31 cellular contexts compared by ENCODE assay signal in the genomic region with DNA sequence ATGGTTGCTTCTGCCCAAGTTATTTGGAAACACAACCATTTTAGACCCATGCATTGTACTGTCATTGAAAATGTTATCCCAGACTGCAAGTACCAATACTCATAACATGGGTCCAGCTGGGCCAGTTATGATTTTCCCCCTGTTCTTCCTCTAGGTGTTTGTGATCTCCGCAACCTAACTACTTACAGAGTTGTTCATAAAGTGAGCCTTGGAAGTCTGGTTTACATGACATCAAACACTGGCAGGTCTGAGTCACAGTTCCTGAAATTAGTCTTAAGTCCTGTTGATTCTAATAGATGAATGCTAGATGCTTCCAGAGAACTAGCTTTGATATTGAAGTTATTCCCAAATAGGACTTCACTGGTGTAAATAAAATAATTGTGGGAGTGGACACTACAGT.
"Had no signal": no experiment of that assay in that cellular context is flagged by ENCODE, and none has a peak within 500 bp of the region (broad histone marks: within the 10 kb centered on the region; RNA-seq: fewer than 3 reads in every experiment).

No MANE protein-coding gene starts in this region.

- H3K27me3 Mint-ChIP-seq: activated CD4-positive, alpha-beta T cell treated with anti-CD3 and anti-CD28 coated beads, Interleukin-2, amount 10 ng/mL, durations not matched to agents 7 days and 5 days; activated naive CD4-positive, alpha-beta T cell treated with anti-CD3 and anti-CD28 coated beads, Interleukin-2, amount 10 ng/mL, durations not matched to agents 7 days and 5 days had no signal

- H3K4me1 Mint-ChIP-seq: activated B cell treated with CpG ODN at 0.5 μM for 24 hours; activated CD4-positive, alpha-beta T cell treated with anti-CD3 and anti-CD28 coated beads, Interleukin-2, amount 10 ng/mL, durations not matched to agents 7 days and 5 days; activated naive CD4-positive, alpha-beta T cell treated with anti-CD3 and anti-CD28 coated beads, Interleukin-2, amount 10 ng/mL, durations not matched to agents 7 days and 5 days; activated naive CD4-positive, alpha-beta T cell treated with anti-CD3 and anti-CD28 coated beads, Interleukin-2, amount 50 U/mL, for 24 hours; activated naive CD8-positive, alpha-beta T cell treated with anti-CD3 and anti-CD28 coated beads, Interleukin-2, amount 10 ng/mL, durations not matched to agents 7 days and 5 days; activated naive CD8-positive, alpha-beta T cell treated with anti-CD3 and anti-CD28 coated beads, Interleukin-2, amount 50 U/mL, for 24 hours; brain; central memory CD8-positive, alpha-beta T cell had no signal

- DNase-seq: activated B cell treated with CpG ODN at 0.5 μM for 24 hours; activated CD4-positive, alpha-beta memory T cell treated with anti-CD3 and anti-CD28 coated beads for 36 hours; activated CD4-positive, alpha-beta T cell treated with anti-CD3 and anti-CD28 coated beads for 48 hours; activated CD4-positive, alpha-beta T cell treated with anti-CD3 and anti-CD28 coated beads, Interleukin-2, amount 10 ng/mL, durations not matched to agents 7 days and 5 days; activated CD4-positive, CD25-positive, alpha-beta regulatory T cell treated with anti-CD3 and anti-CD28 coated beads, Interleukin-2, amount 50 U/mL, for 72 hours; activated CD8-positive, alpha-beta memory T cell treated with anti-CD3 and anti-CD28 coated beads, Interleukin-2, amount 50 U/mL, for 4 hours; activated CD8-positive, alpha-beta T cell treated with anti-CD3 and anti-CD28 coated beads for 36 hours; activated effector memory CD4-positive, alpha-beta T cell treated with Interleukin-2 at 50 U/mL for 16 hours; activated gamma-delta T cell; activated naive CD4-positive, alpha-beta T cell treated with anti-CD3 and anti-CD28 coated beads, Interleukin-2, amount 10 ng/mL, durations not matched to agents 7 days and 5 days; activated naive CD8-positive, alpha-beta T cell treated with anti-CD3 and anti-CD28 coated beads, Interleukin-2, amount 10 ng/mL, durations not matched to agents 7 days and 5 days; activated naive CD8-positive, alpha-beta T cell treated with anti-CD3 and anti-CD28 coated beads, Interleukin-2, amount 50 U/mL, for 24 hours; activated T-cell treated with anti-CD3 and anti-CD28 coated beads for 4 hours; activated T-cell treated with anti-CD3 and anti-CD28 coated beads, Interleukin-2, amount 50 U/mL, for 1 hour; activated T-cell treated with anti-CD3 and anti-CD28 coated beads, Interleukin-2, amount 50 U/mL, for 4 hours; activated T-cell treated with anti-CD3 and anti-CD28 coated beads, Interleukin-2, amount 50 U/mL, for 72 hours; amygdala; anterior cingulate cortex; caudate nucleus; cerebellar nuclear complex; T-helper 1 cell; T-helper 2 cell; T-helper 9 cell had no signal

- H3K36me3 Mint-ChIP-seq: activated CD4-positive, alpha-beta memory T cell treated with anti-CD3 and anti-CD28 coated beads for 36 hours; activated naive CD4-positive, alpha-beta T cell treated with anti-CD3 and anti-CD28 coated beads, Interleukin-2, amount 10 ng/mL, durations not matched to agents 7 days and 5 days; activated naive CD4-positive, alpha-beta T cell treated with anti-CD3 and anti-CD28 coated beads, Interleukin-2, amount 50 U/mL, for 24 hours; activated naive CD8-positive, alpha-beta T cell; activated naive CD8-positive, alpha-beta T cell treated with anti-CD3 and anti-CD28 coated beads, Interleukin-2, amount 10 ng/mL, durations not matched to agents 7 days and 5 days; brain had no signal

- ATAC-seq: activated CD8-positive, alpha-beta T cell treated with anti-CD3 and anti-CD28 coated beads for 36 hours; activated naive CD8-positive, alpha-beta T cell treated with anti-CD3 and anti-CD28 coated beads, Interleukin-2, amount 50 U/mL, for 24 hours; activated T-cell treated with anti-CD3 and anti-CD28 coated beads, Interleukin-2, amount 50 U/mL, for 4 hours; activated T-cell treated with anti-CD3 and anti-CD28 coated beads, Interleukin-2, amount 50 U/mL, for 72 hours had no signal

- H3K4me3 Mint-ChIP-seq: activated B cell treated with CpG ODN at 0.5 μM for 24 hours; activated CD4-positive, alpha-beta memory T cell treated with anti-CD3 and anti-CD28 coated beads for 36 hours; activated CD4-positive, alpha-beta T cell treated with anti-CD3 and anti-CD28 coated beads, Interleukin-2, amount 10 ng/mL, durations not matched to agents 7 days and 5 days; activated CD8-positive, alpha-beta T cell treated with anti-CD3 and anti-CD28 coated beads for 36 hours; activated naive CD4-positive, alpha-beta T cell treated with anti-CD3 and anti-CD28 coated beads, Interleukin-2, amount 10 ng/mL, durations not matched to agents 7 days and 5 days; activated naive CD4-positive, alpha-beta T cell treated with anti-CD3 and anti-CD28 coated beads, Interleukin-2, amount 50 U/mL, for 24 hours; activated naive CD8-positive, alpha-beta T cell; activated naive CD8-positive, alpha-beta T cell treated with anti-CD3 and anti-CD28 coated beads, Interleukin-2, amount 10 ng/mL, durations not matched to agents 7 days and 5 days; activated naive CD8-positive, alpha-beta T cell treated with anti-CD3 and anti-CD28 coated beads, Interleukin-2, amount 50 U/mL, for 24 hours; activated T-cell treated with anti-CD3 and anti-CD28 coated beads, Interleukin-2, amount 50 U/mL, for 4 hours; activated T-cell treated with anti-CD3 and anti-CD28 coated beads, Interleukin-2, amount 50 U/mL, for 72 hours; activated T-helper 1 cell treated with anti-CD3 and anti-CD28 coated beads, Interleukin-12 subunit alpha, Interleukin-12 subunit beta, Interleukin-2, Interleukin-4 antibody, amounts not matched to agents 30 ng/mL and 10 ng/mL and 1 ng/mL, durations not matched to agents 14 hours and 24 hours and 36 hours; brain; central memory CD8-positive, alpha-beta T cell; T-helper 1 cell treated with Interleukin-12 subunit alpha and Interleukin-12 subunit beta and Interleukin-4 antibody, amounts not matched to agents 30 μg/mL and 1 μg/mL, for 36 hours; T-helper 2 cell treated with Interferon-gamma antibody and Interleukin-4, amounts not matched to agents 5 μg/mL and 100 μg/mL, for 36 hours had no signal

- H3K9me3 Mint-ChIP-seq: activated B cell treated with CpG ODN at 0.5 μM for 24 hours; activated naive CD4-positive, alpha-beta T cell treated with anti-CD3 and anti-CD28 coated beads, Interleukin-2, amount 10 ng/mL, durations not matched to agents 7 days and 5 days; activated naive CD4-positive, alpha-beta T cell treated with anti-CD3 and anti-CD28 coated beads, Interleukin-2, amount 50 U/mL, for 24 hours; activated T-helper 1 cell treated with anti-CD3 and anti-CD28 coated beads, Interleukin-12 subunit alpha, Interleukin-12 subunit beta, Interleukin-2, Interleukin-4 antibody, amounts not matched to agents 30 ng/mL and 10 ng/mL and 1 ng/mL, durations not matched to agents 14 hours and 24 hours and 36 hours; activated T-helper 2 cell treated with anti-CD3 and anti-CD28 coated beads, Interferon-gamma antibody, Interleukin-2, Interleukin-4, amounts not matched to agents 10 μg/mL and 5 μg/mL and 100 μg/mL, durations not matched to agents 14 hours and 24 hours and 36 hours; central memory CD8-positive, alpha-beta T cell; T-helper 2 cell treated with Interferon-gamma antibody and Interleukin-4, amounts not matched to agents 5 μg/mL and 100 μg/mL, for 36 hours had no signal

- H3K27ac Mint-ChIP-seq: activated B cell treated with CpG ODN at 0.5 μM for 24 hours; activated CD4-positive, alpha-beta memory T cell treated with anti-CD3 and anti-CD28 coated beads for 36 hours; activated CD4-positive, alpha-beta T cell treated with anti-CD3 and anti-CD28 coated beads, Interleukin-2, amount 10 ng/mL, durations not matched to agents 7 days and 5 days; activated CD8-positive, alpha-beta T cell treated with anti-CD3 and anti-CD28 coated beads for 36 hours; activated naive CD4-positive, alpha-beta T cell treated with anti-CD3 and anti-CD28 coated beads, Interleukin-2, amount 10 ng/mL, durations not matched to agents 7 days and 5 days; activated naive CD4-positive, alpha-beta T cell treated with anti-CD3 and anti-CD28 coated beads, Interleukin-2, amount 50 U/mL, for 24 hours; activated naive CD8-positive, alpha-beta T cell; activated naive CD8-positive, alpha-beta T cell treated with anti-CD3 and anti-CD28 coated beads, Interleukin-2, amount 10 ng/mL, durations not matched to agents 7 days and 5 days; activated naive CD8-positive, alpha-beta T cell treated with anti-CD3 and anti-CD28 coated beads, Interleukin-2, amount 50 U/mL, for 24 hours; activated T-cell treated with anti-CD3 and anti-CD28 coated beads, Interleukin-2, amount 50 U/mL, for 72 hours; activated T-helper 1 cell treated with anti-CD3 and anti-CD28 coated beads, Interleukin-12 subunit alpha, Interleukin-12 subunit beta, Interleukin-2, Interleukin-4 antibody, amounts not matched to agents 30 ng/mL and 10 ng/mL and 1 ng/mL, durations not matched to agents 14 hours and 24 hours and 36 hours; activated T-helper 2 cell treated with anti-CD3 and anti-CD28 coated beads, Interferon-gamma antibody, Interleukin-2, Interleukin-4, amounts not matched to agents 10 μg/mL and 5 μg/mL and 100 μg/mL, durations not matched to agents 14 hours and 24 hours and 36 hours; brain; T-helper 1 cell treated with Interleukin-12 subunit alpha and Interleukin-12 subunit beta and Interleukin-4 antibody, amounts not matched to agents 30 μg/mL and 1 μg/mL, for 36 hours; T-helper 2 cell treated with Interferon-gamma antibody and Interleukin-4, amounts not matched to agents 5 μg/mL and 100 μg/mL, for 36 hours had no signal
